In the genomic region with DNA sequence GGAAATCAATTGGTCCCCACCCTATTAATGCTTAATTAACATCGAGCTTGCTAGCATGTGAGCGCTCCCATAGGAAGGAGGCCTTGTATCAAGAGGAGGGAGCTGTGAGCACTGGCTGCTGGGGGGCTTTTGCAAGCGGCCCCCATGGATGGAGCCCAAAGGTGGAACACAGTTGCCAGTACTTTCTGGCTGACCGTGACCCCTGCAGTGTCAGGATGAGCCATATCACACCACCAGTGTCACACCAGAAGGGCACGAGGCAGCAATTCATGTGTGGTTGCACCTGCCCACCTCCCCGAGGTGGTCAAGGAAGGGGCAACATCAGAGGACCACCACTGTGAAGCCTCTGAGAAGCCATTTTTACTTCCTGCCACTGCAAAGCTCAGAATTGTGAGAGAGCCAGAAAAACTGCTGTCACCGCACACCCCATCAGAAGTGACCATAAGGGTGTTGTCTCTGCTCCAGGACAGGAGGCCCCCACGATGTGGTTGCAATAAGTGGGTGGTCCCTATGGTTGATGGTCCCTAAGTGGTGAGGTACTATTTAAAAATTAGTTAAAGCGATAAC, we compare ENCODE assay signal across 14 cellular contexts.
DNase-seq lines count a peak whose midpoint lies in the region; ATAC-seq, FAIRE-seq and TF ChIP-seq lines count a peak whose summit lies in the region.
"Had no signal": no experiment of that assay in that cellular context is flagged by ENCODE, and none has a peak within 500 bp of the region (broad histone marks: within the 10 kb centered on the region; RNA-seq: fewer than 3 reads in every experiment).

No MANE protein-coding gene starts in this region.

- no peak overlapping the region for H3K56ac ChIP-seq in H1 (replicated peaks; ENCODE audit: insufficient read length, low read depth, low read length)

- no peak overlapping the region for H3K9ac ChIP-seq in H1 (replicated peaks in 1 of 4; ENCODE audit: extremely low read depth in 1 of 4, low read depth in 3 of 4, low read length in 3 of 4)
- H3K9ac ChIP-seq: GM23248 had no signal

- intact Hi-C loops in upper lobe of right lung (cut with DNase I) (no loop called here), transverse colon (cut with DNase I; ENCODE audit: low total_unique reads) (no loop called here)

- H3K36me3 ChIP-seq in H1 (ENCODE audit: control insufficient read depth in 2 of 4, insufficient read depth in 4 of 4, low read length in 3 of 4) (no peaks in the 10 kb centered on the region), upper lobe of right lung (no peaks in the 10 kb centered on the region), transverse colon (no peaks in the 10 kb centered on the region)

- no peak overlapping the region for H2BK15ac ChIP-seq in H1 (ENCODE audit: low read length)

- H3K23ac ChIP-seq in H1 (ENCODE audit: insufficient read length): no peak overlapping the region

- CTCF ChIA-PET in H1 (lab: Charles Lee; ENCODE audit: partially characterized antibody): interaction anchor here (0.6 to 2.3 kb wide), 5 partner anchors 11 to 1347 kb away, joined by 3 to 8 read pairs (median 3); no protein-coding TSS in a partner anchor

- no peaks in the 10 kb centered on the region for H3K9me3 Mint-ChIP-seq in brain
- no peaks in the 10 kb centered on the region for H3K9me3 Mint-ChIP-seq in HFFc6
- H3K9me3 Mint-ChIP-seq: CD14-positive monocyte; CD8-positive, alpha-beta memory T cell had no signal

- no peak for TF ChIP-seq EP300 in H1 (IDR thresholded peaks at IDR 0.05; ENCODE audit: borderline replicate concordance in 1 of 2, low read depth in 2 of 2, low read length in 2 of 2)
- TF ChIP-seq EP300 in transverse colon (IDR thresholded peaks at IDR 0.05; ENCODE audit: low read depth): no peak

- no peak overlapping the region for H2AFZ ChIP-seq in H1 (ENCODE audit: low read length)
- H2AFZ ChIP-seq: GM23248 had no signal

- in situ Hi-C loops in transverse colon (cut with MboI; ENCODE audit: low pct_ligation_motif_present in 1 of 4, low pct_unique_long_range_greater_than_20kb in 1 of 4, low sequenced_read_pairs in 3 of 4): no loop called here

- POLR2A ChIA-PET in H1 (lab: Charles Lee; ENCODE audit: partially characterized antibody): interaction anchor here (0.7 kb wide), 1 partner anchor 24 kb away, joined by 3 read pairs; no protein-coding TSS in a partner anchor

- no peak overlapping the region for H3K4me3 ChIP-seq in H1 (ENCODE audit: extremely low read depth in 1 of 4, insufficient read depth in 2 of 4, low read depth in 3 of 4, low read length in 4 of 4)
- H3K4me3 ChIP-seq in upper lobe of right lung: no peak overlapping the region
- H3K4me3 ChIP-seq in transverse colon: no peak overlapping the region
- H3K4me3 ChIP-seq: A549, GM23248 had no signal

- no peaks in the 10 kb centered on the region for H3K79me1 ChIP-seq in H1 (ENCODE audit: low read depth, low read length)

- H3K9me3 ChIP-seq in H1 (ENCODE audit: insufficient read depth in 2 of 2, low read depth in 1 of 2, low read length in 1 of 2): no peaks in the 10 kb centered on the region; a peak in 1 of 4 replicates
- no peaks in the 10 kb centered on the region for H3K9me3 ChIP-seq in upper lobe of right lung
- no peaks in the 10 kb centered on the region for H3K9me3 ChIP-seq in transverse colon
- H3K9me3 ChIP-seq: A549, Caco-2 had no signal

- 0 out of 2 replicates have a peak overlapping the region, but pooled peaks have one; percentile 29 for H2BK12ac ChIP-seq in H1 (ENCODE audit: low read depth, low read length)

- TF ChIP-seq RAD21 in H1 (IDR thresholded peaks at IDR 0.05 in 1 of 2, conservative IDR thresholded peaks at IDR 0.05 in 1 of 2; ENCODE audit: low read depth in 2 of 2, low read length in 2 of 2): no peak

- peak overlapping the region in 4 of 5 experiments; percentile 74 to 96 (median 87) for H3K4me3 Mint-ChIP-seq in brain
- no peak overlapping the region for H3K4me3 Mint-ChIP-seq in HFFc6
- H3K4me3 Mint-ChIP-seq: CD14-positive monocyte had no signal

- H3K27me3 ChIP-seq in H1 (replicated peaks in 1 of 4; ENCODE audit: control insufficient read depth in 3 of 4, extremely low read depth in 1 of 4, insufficient read depth in 3 of 4, low read length in 3 of 4): no peaks in the 10 kb centered on the region
- H3K27me3 ChIP-seq in upper lobe of right lung: no peaks in the 10 kb centered on the region
- no peaks in the 10 kb centered on the region for H3K27me3 ChIP-seq in transverse colon

- no peak overlapping the region for H4K5ac ChIP-seq in H1 (ENCODE audit: insufficient read length, low read depth, low read length)

- no peak overlapping the region for H2BK5ac ChIP-seq in H1 (ENCODE audit: low read depth, low read length)

- no peaks in the 10 kb centered on the region for H3K79me2 ChIP-seq in H1 (ENCODE audit: control insufficient read depth in 1 of 2, insufficient read depth in 2 of 2, low read length in 2 of 2)

- H3K27ac ChIP-seq in H1 (ENCODE audit: low read depth, low read length): no peak overlapping the region
- no peak overlapping the region for H3K27ac ChIP-seq in upper lobe of right lung
- no peak overlapping the region for H3K27ac ChIP-seq in transverse colon
- H3K27ac ChIP-seq: A549, GM23248 had no signal

- peaks cover 0 to 1% of the 10 kb centered on the region in 2 experiments for H4K20me1 ChIP-seq in H1 (replicated peaks in 1 of 2; ENCODE audit: control insufficient read depth in 1 of 2, insufficient read depth in 2 of 2, low read length in 2 of 2)

- peaks cover 34% of the 10 kb centered on the region for H3K4me1 Mint-ChIP-seq in brain
- H3K4me1 Mint-ChIP-seq in HFFc6 (ENCODE audit: low read depth): no peaks in the 10 kb centered on the region

- H2AK5ac ChIP-seq in H1 (ENCODE audit: low read depth, low read length): no peak overlapping the region

- no peak for ATAC-seq in upper lobe of right lung
- ATAC-seq: A549, HepG2 had no signal

- no peak overlapping the region for H3K4me2 ChIP-seq in H1 (ENCODE audit: insufficient read depth in 1 of 2, low read depth in 2 of 2, low read length in 2 of 2)
- H3K4me2 ChIP-seq: A549 had no signal

- H3K4me1 ChIP-seq in H1 (replicated peaks in 1 of 4; ENCODE audit: control insufficient read depth in 3 of 4, insufficient read depth in 4 of 4, low read length in 3 of 4) (no peaks in the 10 kb centered on the region; a peak in 3 of 7 replicates), upper lobe of right lung (no peaks in the 10 kb centered on the region), transverse colon (peaks cover 0 to 11% (median 7%) of the 10 kb centered on the region in 4 donors)
- H3K4me1 ChIP-seq: A549 had no signal

- H3K27ac Mint-ChIP-seq in brain (peak overlapping the region in 2 of 5 experiments; percentile 2 to 94), HFFc6 (no peak overlapping the region)
- H3K27ac Mint-ChIP-seq: CD14-positive monocyte had no signal

- H3K23me2 ChIP-seq in H1 (ENCODE audit: low read depth, low read length): no peaks in the 10 kb centered on the region

- no peak overlapping the region for H2BK20ac ChIP-seq in H1 (ENCODE audit: low read length)

- FAIRE-seq in H1 (lab: Jason Lieb, UNC): no peak
- FAIRE-seq: A549, HepG2 had no signal

- TF ChIP-seq POLR2A in H1 (IDR thresholded peaks at IDR 0.05; ENCODE audit: control extremely low read depth in 1 of 2, low read depth in 2 of 2, low read length in 2 of 2) (no peak), transverse colon (IDR thresholded peaks at IDR 0.05) (no peak)

- H3K36me3 Mint-ChIP-seq in brain (no peaks in the 10 kb centered on the region), HFFc6 (ENCODE audit: low read depth) (no peaks in the 10 kb centered on the region)
- H3K36me3 Mint-ChIP-seq: CD14-positive monocyte had no signal

- 88% methylated on average over 9 of the region's 9 CpGs; no CpG with 5 or more reads in 1 of the 2 experiments for WGBS in H1 (ENCODE audit: extremely low coverage in 1 of 2, insufficient coverage in 1 of 2, insufficient read length in 1 of 2, insufficient replicate concordance in 2 of 2, low coverage in 1 of 2, low lambda C conversion rate in 2 of 2, missing lambda C conversion rate in 1 of 2), 2 experiments
- WGBS in transverse colon (ENCODE audit: low coverage in 1 of 2), 2 donors: 60 to 84% methylated on average over 2 to 9 of the region's 9 CpGs

- TF ChIP-seq CTCF in brain (conservative IDR thresholded peaks at IDR 0.05) (no peak), H1 (IDR thresholded peaks at IDR 0.05; ENCODE audit: control extremely low read depth in 1 of 3, insufficient read depth in 1 of 3, low read depth in 1 of 3, low read length in 3 of 3) (no peak), upper lobe of right lung (IDR thresholded peaks at IDR 0.05) (no peak), HFFc6 (IDR thresholded peaks at IDR 0.05) (no peak), transverse colon (IDR thresholded peaks at IDR 0.05) (no peak)

- DNase-seq in H1 (ENCODE audit: low read depth in 1 of 2, low spot score in 2 of 2) (peak in 1 of 2 experiments; percentile 26), mesenteric fat pad (ENCODE audit: low spot score) (peak; percentile 64), upper lobe of right lung (peak; percentile 41), HFFc6 (no peak), transverse colon (no peak), HUDEP-2 (lab: John Stamatoyannopoulos, UW; ENCODE audit: unreplicated experiment in 76 of 76) (no peak)
- DNase-seq: Caco-2; CD8-positive, alpha-beta memory T cell; GM23248; H7 had no signal

- H4K91ac ChIP-seq in H1 (replicated peaks; ENCODE audit: insufficient read length, low read length): no peak overlapping the region

- H3K18ac ChIP-seq in H1 (ENCODE audit: extremely low read depth, low read length): no peak overlapping the region

- H3K14ac ChIP-seq in H1 (ENCODE audit: insufficient read length): no peak overlapping the region

- peak overlapping the region; percentile 28; the same call in 1 of the 2 replicates for H4K8ac ChIP-seq in H1 (ENCODE audit: extremely low read depth, insufficient read depth, low read length)

- H2BK120ac ChIP-seq in H1 (replicated peaks; ENCODE audit: low read depth, low read length): no peak overlapping the region

- H3K4ac ChIP-seq in H1 (replicated peaks; ENCODE audit: insufficient read length, low read depth, low read length): no peak overlapping the region

- H3K27me3 Mint-ChIP-seq in brain: peaks cover 5% of the 10 kb centered on the region
- H3K27me3 Mint-ChIP-seq in HFFc6 (ENCODE audit: insufficient read depth): peaks cover 7% of the 10 kb centered on the region; the same call in 1 of the 2 replicates
- H3K27me3 Mint-ChIP-seq: CD8-positive, alpha-beta memory T cell had no signal

TF ChIP-seq in H1, 55 proteins besides CTCF, POLR2A, EP300 and RAD21 (continues in another document):
- TF ChIP-seq KDM1A (IDR thresholded peaks at IDR 0.05; ENCODE audit: borderline replicate concordance, low read length) (no peak), POLR2AphosphoS5 (IDR thresholded peaks at IDR 0.05; ENCODE audit: low read depth, low read length) (no peak), GTF2F1 (IDR thresholded peaks at IDR 0.05; ENCODE audit: borderline replicate concordance, low read depth, low read length) (no peak), SUZ12 (IDR thresholded peaks at IDR 0.05; ENCODE audit: low read length) (no peak), EZH2 (IDR thresholded peaks at IDR 0.05; ENCODE audit: low read depth, low read length, severe bottlenecking) (no peak), MAX (IDR thresholded peaks at IDR 0.05) (no peak)

Comparison
In these comparisons a context has a peak if more than half of its experiments do, and no peak if none do; other contexts are left out.
1. DNase-seq: peak in mesenteric fat pad (single experiment) and upper lobe of right lung (single experiment); none in HFFc6 (single experiment), transverse colon (single experiment) and HUDEP-2 (0 of 76).